Comparison of ENCODE assay signal across 10 cellular contexts in the genomic region with DNA sequence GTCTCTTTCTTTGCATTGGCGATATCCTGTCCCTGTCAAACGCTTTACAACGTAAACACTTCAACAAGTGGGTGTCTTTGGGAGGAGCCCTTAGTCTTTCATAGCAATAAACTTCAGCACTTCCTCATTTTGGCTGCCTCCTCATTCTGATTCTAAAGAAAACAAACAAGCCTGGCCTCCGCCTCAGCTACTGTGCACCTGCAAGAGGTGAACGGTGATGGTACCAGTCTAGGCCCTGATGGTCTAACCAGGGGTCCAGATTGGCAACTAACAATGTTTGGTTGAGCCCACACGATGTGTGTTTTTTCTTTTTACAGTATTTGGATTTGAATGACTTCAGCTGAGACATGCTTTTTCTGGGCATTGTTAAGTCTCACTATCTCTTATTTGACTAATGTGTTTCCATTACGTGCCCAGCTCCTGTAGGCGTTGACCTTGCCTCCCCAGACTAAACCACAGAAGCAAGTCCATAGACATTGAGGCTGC. TPM values are rescaled to one million over a fixed set of nuclear protein-coding genes. Genes with fewer than 3 reads are reported as not detected.
DNase-seq lines count a peak whose midpoint lies in the region; ATAC-seq and TF ChIP-seq lines count a peak whose summit lies in the region.
"Had no signal": no experiment of that assay in that cellular context is flagged by ENCODE, and none has a peak within 500 bp of the region (broad histone marks: within the 10 kb centered on the region; RNA-seq: fewer than 3 reads in every experiment).

No MANE protein-coding gene starts in this region.

- intact Hi-C loops in lower leg skin (cut with DNase I; ENCODE audit: low total_unique reads) = no loop called here

- peaks cover 12% of the 10 kb centered on the region for H3K4me1 Mint-ChIP-seq in activated naive CD8-positive, alpha-beta T cell (ENCODE audit: low read depth)

- H3K27me3 Mint-ChIP-seq in activated naive CD8-positive, alpha-beta T cell = no peaks in the 10 kb centered on the region

- H3K9me3 Mint-ChIP-seq in activated naive CD8-positive, alpha-beta T cell (ENCODE audit: low read depth) = no peaks in the 10 kb centered on the region

- DNase-seq in NCI-H510A (lab: John Stamatoyannopoulos, UW) (peak; percentile 49), 8988T (no peak), lower leg skin (ENCODE audit: low spot score in 2 of 2) (no peak), iPS-NIHi11 (ENCODE audit: low spot score) (no peak), T-helper 9 cell (no peak)
- DNase-seq: pancreas had no signal

- peak; percentile 96 for ATAC-seq in GM18511 (IDR thresholded peaks at IDR 0.05; ENCODE audit: unreplicated experiment)
- peak; percentile 91 for ATAC-seq in HG02588 (IDR thresholded peaks at IDR 0.05; ENCODE audit: unreplicated experiment)

- H3K27ac Mint-ChIP-seq in activated naive CD8-positive, alpha-beta T cell = peak overlapping the region; percentile 30

- TF ChIP-seq POLR2A in lower leg skin (IDR thresholded peaks at IDR 0.05) = no peak

- 65% methylated on average over 8 of the region's 8 CpGs for WGBS in lower leg skin, 2 donors

- peak overlapping the region; percentile 38 for H3K4me3 Mint-ChIP-seq in activated naive CD8-positive, alpha-beta T cell

- H3K36me3 Mint-ChIP-seq in activated naive CD8-positive, alpha-beta T cell = no peaks in the 10 kb centered on the region

- no peak for TF ChIP-seq CTCF in lower leg skin (IDR thresholded peaks at IDR 0.05)

- H3K4me3 ChIP-seq in lower leg skin (ENCODE audit: low read depth, poor library complexity, severe bottlenecking) = no peak overlapping the region
- H3K4me3 ChIP-seq: adrenal gland, pancreas had no signal

RNA-seq across cellular contexts. Expression of gene CUL3, which starts 53.2 kb away (rescaled TPM):
- total RNA-seq in lower leg skin = 100 to 1,000 TPM in 1 of 4 donors, 10 to 100 TPM in 3; 66.0 to 105 (median 82.6) TPM
